In genomic region chr18:22337878-22338277, GRCh38 we compare ENCODE assay signal across 15 cellular contexts.
DNase-seq lines count a peak whose midpoint lies in the region; ATAC-seq and TF ChIP-seq lines count a peak whose summit lies in the region.
"Had no signal": no experiment of that assay in that cellular context is flagged by ENCODE, and none has a peak within 500 bp of the region (broad histone marks: within the 10 kb centered on the region; RNA-seq: fewer than 3 reads in every experiment).

No MANE protein-coding gene starts in this region.

- H3K4me3 ChIP-seq in left ventricle myocardium inferior (no peak overlapping the region), tibial artery (no peak overlapping the region)

- peaks cover 33% of the 10 kb centered on the region for H3K4me1 ChIP-seq in left ventricle myocardium inferior
- peaks cover 0 to 29% (median 21%) of the 10 kb centered on the region in 4 donors for H3K4me1 ChIP-seq in tibial artery

- DNase-seq in left ventricle myocardium inferior: no peak
- DNase-seq in left cardiac atrium: no peak
- peak; percentile 51 for DNase-seq in RPMI7951 (ENCODE audit: low read depth)
- peak; percentile 29 for DNase-seq in inferior parietal cortex (ENCODE audit: extremely low spot score)
- DNase-seq in tibial artery: no peak
- no peak for DNase-seq in MV-4-11 (lab: John Stamatoyannopoulos, UW)
- DNase-seq: CD4-positive, alpha-beta T cell; GF-D8; HFFc6; NCI-H146; NCI-H69; PC-3 had no signal

- ATAC-seq in left cardiac atrium (no peak), GM18520 (IDR thresholded peaks at IDR 0.05; ENCODE audit: unreplicated experiment) (no peak), GM19452 (IDR thresholded peaks at IDR 0.05; ENCODE audit: unreplicated experiment) (no peak)
- ATAC-seq: PC-3, Right ventricle myocardium inferior had no signal

- no peaks in the 10 kb centered on the region for H3K27me3 ChIP-seq in left ventricle myocardium inferior (ENCODE audit: low read depth)
- H3K27me3 ChIP-seq in tibial artery: no peaks in the 10 kb centered on the region

- intact Hi-C loops in left ventricle myocardium inferior (cut with micrococcal nuclease): no loop called here
- intact Hi-C loops in left cardiac atrium (cut with DNase I): no loop called here
- intact Hi-C loops in tibial artery (cut with DNase I; ENCODE audit: low total_unique reads): no loop called here

- H3K9me3 ChIP-seq in left ventricle myocardium inferior (replicated peaks): no peaks in the 10 kb centered on the region
- H3K9me3 ChIP-seq in tibial artery: no peaks in the 10 kb centered on the region

- no peak for TF ChIP-seq CTCF in left ventricle myocardium inferior (IDR thresholded peaks at IDR 0.05; ENCODE audit: borderline replicate concordance)
- TF ChIP-seq CTCF in tibial artery (IDR thresholded peaks at IDR 0.05): no peak

- H3K36me3 ChIP-seq in left ventricle myocardium inferior (no peaks in the 10 kb centered on the region), tibial artery (no peaks in the 10 kb centered on the region)

- H3K27ac ChIP-seq in left ventricle myocardium inferior (replicated peaks) (peak overlapping the region; percentile 22), tibial artery (peak overlapping the region; percentile 2 to 36)

Comparison
In these comparisons a context has a peak if more than half of its experiments do, and no peak if none do; other contexts are left out.
1. DNase-seq: peak in RPMI7951 (single experiment) and inferior parietal cortex (single experiment); none in left ventricle myocardium inferior (single experiment), left cardiac atrium (single experiment), tibial artery (0 of 2) and MV-4-11 (single experiment).